In the genomic region with DNA sequence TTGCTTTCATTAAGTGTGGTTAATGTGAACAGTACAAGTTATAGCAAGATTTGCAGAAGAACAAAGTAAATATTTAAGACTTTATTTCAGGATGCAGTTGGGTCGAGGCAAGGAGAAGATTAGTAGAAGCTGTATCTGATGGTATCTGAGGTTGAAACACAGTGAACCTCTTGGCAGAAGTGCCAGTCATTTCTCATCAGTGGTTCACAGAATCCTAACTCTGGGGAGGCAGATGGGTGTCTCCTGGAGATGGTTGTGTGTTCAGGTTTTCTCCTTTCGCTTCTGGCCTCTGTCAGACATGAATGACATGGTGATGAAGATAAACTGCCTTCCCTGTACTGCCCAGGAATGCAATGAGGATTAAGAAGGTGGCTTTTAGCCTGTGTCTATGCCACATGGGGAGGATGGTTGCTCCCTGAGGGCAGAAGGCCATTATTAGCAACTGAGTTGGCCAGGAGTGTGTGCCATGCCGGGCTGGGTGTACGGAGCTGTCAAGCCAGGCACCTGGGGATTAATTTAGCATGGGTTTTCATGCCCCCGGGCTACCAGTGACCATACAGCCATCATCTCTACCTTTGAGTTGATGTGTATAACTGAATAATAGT, we compare ENCODE assay signal across 19 cellular contexts. TPM values are rescaled to one million over a fixed set of nuclear protein-coding genes. Genes with fewer than 3 reads are reported as not detected.
A peak's percentile ranks its signal among the peaks of the same experiment; 100 is the strongest.
DNase-seq lines count a peak whose midpoint lies in the region; ATAC-seq and TF ChIP-seq lines count a peak whose summit lies in the region.
"Had no signal": no experiment of that assay in that cellular context is flagged by ENCODE, and none has a peak within 500 bp of the region (broad histone marks: within the 10 kb centered on the region; RNA-seq: fewer than 3 reads in every experiment).

No MANE protein-coding gene starts in this region.

- no peaks in the 10 kb centered on the region for H3K36me3 ChIP-seq in BE2C
- H3K36me3 ChIP-seq: gastroesophageal sphincter, prostate gland had no signal

- H3K9me3 ChIP-seq in BE2C (no peaks in the 10 kb centered on the region), T-helper 17 cell (ENCODE audit: control insufficient read depth, low read length, poor library complexity, severe bottlenecking) (no peaks in the 10 kb centered on the region)
- H3K9me3 ChIP-seq: gastroesophageal sphincter, prostate gland had no signal

- peak; percentile 23 for DNase-seq in BE2C
- peak; percentile 63 for DNase-seq in ELF-1 (ENCODE audit: low read depth, low spot score)
- no peak for DNase-seq in T-helper 17 cell
- peak; percentile 80 for DNase-seq in islet precursor cell
- no peak for DNase-seq in UCSD-AML1 (lab: John Stamatoyannopoulos, UW; ENCODE audit: unreplicated experiment)
- DNase-seq in NCI-H1930 (lab: John Stamatoyannopoulos, UW), result no peak
- DNase-seq: activated gamma-delta T cell; AML-193; DMS79; kidney; NCI-H1092 treated with DMSO at 0.1 percent for 48 hours; NCI-H446 treated with DMSO at 0.1 percent for 48 hours; RPMI8226; stimulated activated CD8-positive, alpha-beta memory T cell treated with anti-CD3 and anti-CD28 coated beads, Interleukin-4, amount 100 ng/mL, for 48 hours had no signal

- H3K4me3 Mint-ChIP-seq in T-helper 17 cell, result peak overlapping the region; percentile 74
- H3K4me3 Mint-ChIP-seq: type B pancreatic cell had no signal

- peak overlapping the region; percentile 95 for H3K27ac Mint-ChIP-seq in T-helper 17 cell
- H3K27ac Mint-ChIP-seq: type B pancreatic cell had no signal

- ATAC-seq in T-helper 17 cell (no peak), GM21529 (IDR thresholded peaks at IDR 0.05; ENCODE audit: unreplicated experiment) (no peak), GM21619 (IDR thresholded peaks at IDR 0.05; ENCODE audit: unreplicated experiment) (no peak)
- ATAC-seq: gastroesophageal sphincter had no signal

- TF ChIP-seq CTCF in BE2C (IDR thresholded peaks at IDR 0.05; ENCODE audit: low read depth, low read length), result no peak

- no peaks in the 10 kb centered on the region for H3K27me3 Mint-ChIP-seq in T-helper 17 cell
- H3K27me3 Mint-ChIP-seq: type B pancreatic cell had no signal

- H3K27me3 ChIP-seq in BE2C, result no peaks in the 10 kb centered on the region
- H3K27me3 ChIP-seq: gastroesophageal sphincter had no signal

- peaks cover 60% of the 10 kb centered on the region for H3K4me1 Mint-ChIP-seq in T-helper 17 cell

- peaks cover 6% of the 10 kb centered on the region for H3K36me3 Mint-ChIP-seq in T-helper 17 cell (ENCODE audit: low read depth)

- H3K4me3 ChIP-seq in BE2C (ENCODE audit: low read depth, low read length), result no peak overlapping the region
- H3K4me3 ChIP-seq: gastroesophageal sphincter, prostate gland had no signal

- H3K4me1 ChIP-seq in BE2C, result no peaks in the 10 kb centered on the region
- H3K4me1 ChIP-seq: prostate gland had no signal

RNA-seq across cellular contexts. Expression of gene MGAT5, which starts 28.0 kb away (rescaled TPM):
- polyA plus RNA-seq in BE2C (2012; ENCODE audit: insufficient read depth, insufficient read length, low read depth), result 20.4 TPM
- total RNA-seq in T-helper 17 cell, result 100 to 1,000 TPM; 120 to 127 TPM

Comparison
In these comparisons a context has a peak if more than half of its experiments do, and no peak if none do; other contexts are left out.
1. DNase-seq: peak in BE2C (single experiment), ELF-1 (single experiment) and islet precursor cell (single experiment); none in T-helper 17 cell (0 of 3), UCSD-AML1 (single experiment) and NCI-H1930 (0 of 2).